Comparison of ENCODE assay signal across 15 cellular contexts in the genomic region with DNA sequence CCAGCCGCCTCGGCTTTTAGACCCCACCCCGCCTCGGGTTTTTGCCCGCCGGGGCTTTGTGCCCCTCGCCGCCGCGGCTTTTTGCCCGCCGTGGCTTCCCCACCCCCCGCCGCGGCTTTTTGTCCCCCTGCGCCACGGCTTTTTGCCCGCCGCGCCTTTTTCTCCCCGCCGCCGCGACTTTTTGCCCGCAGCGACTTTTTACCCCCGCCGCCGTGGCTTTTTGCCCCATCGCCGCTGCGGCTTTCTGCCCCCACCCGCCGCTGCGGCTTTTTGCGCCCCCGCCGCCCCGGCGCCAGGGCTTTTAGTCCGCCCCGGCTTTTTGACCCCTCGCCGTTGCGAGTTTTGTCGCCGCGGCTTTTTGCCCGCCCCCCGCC.
A peak's percentile ranks its signal among the peaks of the same experiment; 100 is the strongest.
DNase-seq lines count a peak whose midpoint lies in the region; ATAC-seq, FAIRE-seq and TF ChIP-seq lines count a peak whose summit lies in the region.
"Had no signal": no experiment of that assay in that cellular context is flagged by ENCODE, and none has a peak within 500 bp of the region (broad histone marks: within the 10 kb centered on the region; RNA-seq: fewer than 3 reads in every experiment).

No MANE protein-coding gene starts in this region.

- H3K27ac ChIP-seq in heart left ventricle (no peak overlapping the region), kidney (ENCODE audit: low read depth in 2 of 2, low read length in 2 of 2) (no peak overlapping the region), upper lobe of right lung (no peak overlapping the region)
- H3K27ac ChIP-seq: upper lobe of left lung had no signal

- H3K4me3 ChIP-seq in heart left ventricle = peak overlapping the region in 9 of 12 donors; percentile 13 to 47 (median 29)
- H3K4me3 ChIP-seq in kidney (ENCODE audit: low read length in 2 of 2) = no peak overlapping the region
- H3K4me3 ChIP-seq in upper lobe of right lung = peak overlapping the region; percentile 5
- H3K4me3 ChIP-seq: mucosa of descending colon had no signal

- no peaks in the 10 kb centered on the region for H3K4me1 Mint-ChIP-seq in immature natural killer cell

- intact Hi-C loops in heart left ventricle (cut with DNase I) = no loop called here
- intact Hi-C loops in Right ventricle myocardium superior (cut with DNase I) = no loop called here
- intact Hi-C loops in kidney (cut with DNase I) = no loop called here
- intact Hi-C loops in upper lobe of right lung (cut with DNase I) = no loop called here

- H3K36me3 ChIP-seq in heart left ventricle (no peaks in the 10 kb centered on the region), kidney (ENCODE audit: control insufficient read depth in 1 of 2, insufficient read depth in 2 of 2, low read length in 2 of 2) (no peaks in the 10 kb centered on the region), upper lobe of right lung (no peaks in the 10 kb centered on the region)
- H3K36me3 ChIP-seq: upper lobe of left lung had no signal

- WGBS in heart left ventricle, 4 donors = 1 to 10% (median 3%) methylated on average over 45 to 50 of the region's 50 CpGs

- H3K27me3 ChIP-seq in heart left ventricle (peaks cover 0 to 13% (median 5%) of the 10 kb centered on the region in 9 donors), upper lobe of right lung (no peaks in the 10 kb centered on the region)

- H3K4me1 ChIP-seq in heart left ventricle (peaks cover 0 to 5% (median 0%) of the 10 kb centered on the region in 12 donors), kidney (ENCODE audit: control insufficient read depth in 1 of 2, insufficient read depth in 1 of 2, low read depth in 1 of 2, low read length in 2 of 2) (no peaks in the 10 kb centered on the region), upper lobe of right lung (no peaks in the 10 kb centered on the region)

- DNase-seq in heart left ventricle (peak in 3 of 5 donors; percentile 2 to 13 (median 5)), Right ventricle myocardium superior (no peak), SK-MEL-5 (ENCODE audit: low read depth, low spot score) (peak; percentile 0), kidney (peak; percentile 58), upper lobe of right lung (peak; percentile 7), immature natural killer cell (no peak), NAMALWA (ENCODE audit: low spot score) (no peak)
- DNase-seq: activated CD4-positive, alpha-beta T cell treated with anti-CD3 and anti-CD28 coated beads for 1 hour; GF-D8; NCI-H1092 treated with DMSO at 0.1 percent for 48 hours; NCI-H526 had no signal

- H3K9me3 ChIP-seq in heart left ventricle (no peaks in the 10 kb centered on the region), kidney (ENCODE audit: control insufficient read depth in 1 of 2, low read length in 2 of 2) (no peaks in the 10 kb centered on the region), upper lobe of right lung (no peaks in the 10 kb centered on the region)
- H3K9me3 ChIP-seq: mucosa of descending colon, upper lobe of left lung had no signal

- H3K4me3 Mint-ChIP-seq in immature natural killer cell = no peak overlapping the region

- TF ChIP-seq CTCF in heart left ventricle (IDR thresholded peaks at IDR 0.05) (no peak), kidney (IDR thresholded peaks at IDR 0.05; ENCODE audit: borderline replicate concordance, extremely low read depth, insufficient read depth) (no peak), upper lobe of right lung (IDR thresholded peaks at IDR 0.05) (no peak)

- ATAC-seq in heart left ventricle (no peak), Right ventricle myocardium superior (ENCODE audit: poor library complexity) (no peak), upper lobe of right lung (no peak), HG03520 (IDR thresholded peaks at IDR 0.05; ENCODE audit: unreplicated experiment) (no peak)
- ATAC-seq: mucosa of descending colon had no signal

- peaks cover 2 to 9% (median 9%) of the 10 kb centered on the region in 3 donors for H3K27me3 Mint-ChIP-seq in immature natural killer cell (ENCODE audit: low read depth in 3 of 3)

- peaks cover 4 to 7% (median 6%) of the 10 kb centered on the region in 6 donors for H3K9me3 Mint-ChIP-seq in immature natural killer cell

- no peak for TF ChIP-seq POLR2A in heart left ventricle (IDR thresholded peaks at IDR 0.05)

- no peak for FAIRE-seq in kidney (lab: Jason Lieb, UNC)

- peaks cover 4 to 5% (median 4%) of the 10 kb centered on the region in 3 donors for H3K36me3 Mint-ChIP-seq in immature natural killer cell

- no peak overlapping the region for H3K27ac Mint-ChIP-seq in immature natural killer cell
- H3K27ac Mint-ChIP-seq: activated naive CD8-positive, alpha-beta T cell had no signal

- no peak overlapping the region for H3K9ac ChIP-seq in kidney (ENCODE audit: low read length in 2 of 2)

- in situ Hi-C loops in SK-MEL-5 (cut with HindIII; ENCODE audit: low pct_unique_long_range_greater_than_20kb, low sequenced_read_pairs) = no loop called here

Comparison
In these comparisons a context has a peak if more than half of its experiments do, and no peak if none do; other contexts are left out.
1. DNase-seq: peak in heart left ventricle (3 of 5), SK-MEL-5 (single experiment), kidney (single experiment) and upper lobe of right lung (single experiment); none in Right ventricle myocardium superior (single experiment), immature natural killer cell (0 of 3) and NAMALWA (single experiment).
2. H3K4me3 ChIP-seq: peak in heart left ventricle (9 of 12) and upper lobe of right lung (single experiment); none in kidney (0 of 2).